1 cellular context compared by ENCODE assay signal in the genomic region with DNA sequence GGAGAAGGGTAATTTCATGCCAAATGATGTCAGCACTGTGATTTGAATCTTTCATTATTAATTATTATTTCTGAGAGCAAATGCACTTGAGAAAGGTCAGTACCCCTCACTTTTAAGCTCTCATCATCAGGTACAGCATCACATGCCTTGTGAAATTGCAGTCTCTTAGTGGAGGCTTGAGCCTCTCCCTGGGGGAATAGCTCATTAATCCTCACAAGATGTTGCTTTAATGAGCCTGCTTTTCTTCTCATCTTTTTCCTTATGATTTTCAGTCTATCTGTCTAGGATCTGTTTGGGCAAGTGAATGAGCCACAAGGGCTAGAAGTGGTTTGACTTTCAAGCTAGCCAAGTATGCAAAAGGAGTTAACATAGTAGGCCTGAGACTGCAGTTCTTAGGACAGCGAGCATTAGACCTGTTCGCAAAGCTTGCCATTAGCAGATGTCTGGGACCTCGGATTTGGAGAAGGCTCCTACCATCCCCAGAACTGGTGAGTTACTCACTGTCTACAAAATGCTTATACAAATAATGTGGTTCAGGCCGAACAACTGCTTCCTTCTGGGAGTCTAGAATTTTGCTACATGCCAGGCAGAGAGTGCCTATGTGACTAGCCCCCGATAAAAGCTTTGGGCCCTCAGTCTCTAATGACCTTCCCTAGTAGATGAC.
TF ChIP-seq lines count a peak whose summit lies in the region.

No MANE protein-coding gene starts in this region.

TF ChIP-seq in GM23338, 12 proteins besides CTCF, POLR2A, EP300 and RAD21 (continued from another document):
- TF ChIP-seq, protein P1, sequence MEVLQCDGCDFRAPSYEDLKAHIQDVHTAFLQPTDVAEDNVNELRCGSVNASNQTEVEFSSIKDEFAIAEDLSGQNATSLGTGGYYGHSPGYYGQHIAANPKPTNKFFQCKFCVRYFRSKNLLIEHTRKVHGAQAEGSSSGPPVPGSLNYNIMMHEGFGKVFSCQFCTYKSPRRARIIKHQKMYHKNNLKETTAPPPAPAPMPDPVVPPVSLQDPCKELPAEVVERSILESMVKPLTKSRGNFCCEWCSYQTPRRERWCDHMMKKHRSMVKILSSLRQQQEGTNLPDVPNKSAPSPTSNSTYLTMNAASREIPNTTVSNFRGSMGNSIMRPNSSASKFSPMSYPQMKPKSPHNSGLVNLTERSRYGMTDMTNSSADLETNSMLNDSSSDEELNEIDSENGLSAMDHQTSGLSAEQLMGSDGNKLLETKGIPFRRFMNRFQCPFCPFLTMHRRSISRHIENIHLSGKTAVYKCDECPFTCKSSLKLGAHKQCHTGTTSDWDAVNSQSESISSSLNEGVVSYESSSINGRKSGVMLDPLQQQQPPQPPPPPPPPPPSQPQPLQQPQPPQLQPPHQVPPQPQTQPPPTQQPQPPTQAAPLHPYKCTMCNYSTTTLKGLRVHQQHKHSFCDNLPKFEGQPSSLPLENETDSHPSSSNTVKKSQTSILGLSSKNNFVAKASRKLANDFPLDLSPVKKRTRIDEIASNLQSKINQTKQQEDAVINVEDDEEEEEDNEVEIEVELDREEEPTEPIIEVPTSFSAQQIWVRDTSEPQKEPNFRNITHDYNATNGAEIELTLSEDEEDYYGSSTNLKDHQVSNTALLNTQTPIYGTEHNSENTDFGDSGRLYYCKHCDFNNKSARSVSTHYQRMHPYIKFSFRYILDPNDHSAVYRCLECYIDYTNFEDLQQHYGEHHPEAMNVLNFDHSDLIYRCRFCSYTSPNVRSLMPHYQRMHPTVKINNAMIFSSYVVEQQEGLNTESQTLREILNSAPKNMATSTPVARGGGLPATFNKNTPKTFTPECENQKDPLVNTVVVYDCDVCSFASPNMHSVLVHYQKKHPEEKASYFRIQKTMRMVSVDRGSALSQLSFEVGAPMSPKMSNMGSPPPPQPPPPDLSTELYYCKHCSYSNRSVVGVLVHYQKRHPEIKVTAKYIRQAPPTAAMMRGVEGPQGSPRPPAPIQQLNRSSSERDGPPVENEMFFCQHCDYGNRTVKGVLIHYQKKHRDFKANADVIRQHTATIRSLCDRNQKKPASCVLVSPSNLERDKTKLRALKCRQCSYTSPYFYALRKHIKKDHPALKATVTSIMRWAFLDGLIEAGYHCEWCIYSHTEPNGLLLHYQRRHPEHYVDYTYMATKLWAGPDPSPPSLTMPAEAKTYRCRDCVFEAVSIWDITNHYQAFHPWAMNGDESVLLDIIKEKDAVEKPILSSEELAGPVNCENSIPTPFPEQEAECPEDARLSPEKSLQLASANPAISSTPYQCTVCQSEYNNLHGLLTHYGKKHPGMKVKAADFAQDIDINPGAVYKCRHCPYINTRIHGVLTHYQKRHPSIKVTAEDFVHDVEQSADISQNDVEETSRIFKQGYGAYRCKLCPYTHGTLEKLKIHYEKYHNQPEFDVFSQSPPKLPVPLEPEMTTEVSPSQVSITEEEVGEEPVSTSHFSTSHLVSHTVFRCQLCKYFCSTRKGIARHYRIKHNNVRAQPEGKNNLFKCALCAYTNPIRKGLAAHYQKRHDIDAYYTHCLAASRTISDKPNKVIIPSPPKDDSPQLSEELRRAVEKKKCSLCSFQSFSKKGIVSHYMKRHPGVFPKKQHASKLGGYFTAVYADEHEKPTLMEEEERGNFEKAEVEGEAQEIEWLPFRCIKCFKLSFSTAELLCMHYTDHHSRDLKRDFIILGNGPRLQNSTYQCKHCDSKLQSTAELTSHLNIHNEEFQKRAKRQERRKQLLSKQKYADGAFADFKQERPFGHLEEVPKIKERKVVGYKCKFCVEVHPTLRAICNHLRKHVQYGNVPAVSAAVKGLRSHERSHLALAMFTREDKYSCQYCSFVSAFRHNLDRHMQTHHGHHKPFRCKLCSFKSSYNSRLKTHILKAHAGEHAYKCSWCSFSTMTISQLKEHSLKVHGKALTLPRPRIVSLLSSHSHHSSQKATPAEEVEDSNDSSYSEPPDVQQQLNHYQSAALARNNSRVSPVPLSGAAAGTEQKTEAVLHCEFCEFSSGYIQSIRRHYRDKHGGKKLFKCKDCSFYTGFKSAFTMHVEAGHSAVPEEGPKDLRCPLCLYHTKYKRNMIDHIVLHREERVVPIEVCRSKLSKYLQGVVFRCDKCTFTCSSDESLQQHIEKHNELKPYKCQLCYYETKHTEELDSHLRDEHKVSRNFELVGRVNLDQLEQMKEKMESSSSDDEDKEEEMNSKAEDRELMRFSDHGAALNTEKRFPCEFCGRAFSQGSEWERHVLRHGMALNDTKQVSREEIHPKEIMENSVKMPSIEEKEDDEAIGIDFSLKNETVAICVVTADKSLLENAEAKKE (CRISPR knock-in tag; IDR thresholded peaks at IDR 0.05): no peak
- TF ChIP-seq ZNF114 (CRISPR knock-in tag; IDR thresholded peaks at IDR 0.05) (no peak), POLR2AphosphoS5 (IDR thresholded peaks at IDR 0.05; ENCODE audit: low read depth) (no peak), EZH2phosphoT487 (IDR thresholded peaks at IDR 0.05; ENCODE audit: unreplicated experiment) (no peak)
- TF ChIP-seq, protein P2, sequence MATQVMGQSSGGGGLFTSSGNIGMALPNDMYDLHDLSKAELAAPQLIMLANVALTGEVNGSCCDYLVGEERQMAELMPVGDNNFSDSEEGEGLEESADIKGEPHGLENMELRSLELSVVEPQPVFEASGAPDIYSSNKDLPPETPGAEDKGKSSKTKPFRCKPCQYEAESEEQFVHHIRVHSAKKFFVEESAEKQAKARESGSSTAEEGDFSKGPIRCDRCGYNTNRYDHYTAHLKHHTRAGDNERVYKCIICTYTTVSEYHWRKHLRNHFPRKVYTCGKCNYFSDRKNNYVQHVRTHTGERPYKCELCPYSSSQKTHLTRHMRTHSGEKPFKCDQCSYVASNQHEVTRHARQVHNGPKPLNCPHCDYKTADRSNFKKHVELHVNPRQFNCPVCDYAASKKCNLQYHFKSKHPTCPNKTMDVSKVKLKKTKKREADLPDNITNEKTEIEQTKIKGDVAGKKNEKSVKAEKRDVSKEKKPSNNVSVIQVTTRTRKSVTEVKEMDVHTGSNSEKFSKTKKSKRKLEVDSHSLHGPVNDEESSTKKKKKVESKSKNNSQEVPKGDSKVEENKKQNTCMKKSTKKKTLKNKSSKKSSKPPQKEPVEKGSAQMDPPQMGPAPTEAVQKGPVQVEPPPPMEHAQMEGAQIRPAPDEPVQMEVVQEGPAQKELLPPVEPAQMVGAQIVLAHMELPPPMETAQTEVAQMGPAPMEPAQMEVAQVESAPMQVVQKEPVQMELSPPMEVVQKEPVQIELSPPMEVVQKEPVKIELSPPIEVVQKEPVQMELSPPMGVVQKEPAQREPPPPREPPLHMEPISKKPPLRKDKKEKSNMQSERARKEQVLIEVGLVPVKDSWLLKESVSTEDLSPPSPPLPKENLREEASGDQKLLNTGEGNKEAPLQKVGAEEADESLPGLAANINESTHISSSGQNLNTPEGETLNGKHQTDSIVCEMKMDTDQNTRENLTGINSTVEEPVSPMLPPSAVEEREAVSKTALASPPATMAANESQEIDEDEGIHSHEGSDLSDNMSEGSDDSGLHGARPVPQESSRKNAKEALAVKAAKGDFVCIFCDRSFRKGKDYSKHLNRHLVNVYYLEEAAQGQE (IDR thresholded peaks at IDR 0.05; ENCODE audit: unreplicated experiment): no peak
- TF ChIP-seq, protein P3, sequence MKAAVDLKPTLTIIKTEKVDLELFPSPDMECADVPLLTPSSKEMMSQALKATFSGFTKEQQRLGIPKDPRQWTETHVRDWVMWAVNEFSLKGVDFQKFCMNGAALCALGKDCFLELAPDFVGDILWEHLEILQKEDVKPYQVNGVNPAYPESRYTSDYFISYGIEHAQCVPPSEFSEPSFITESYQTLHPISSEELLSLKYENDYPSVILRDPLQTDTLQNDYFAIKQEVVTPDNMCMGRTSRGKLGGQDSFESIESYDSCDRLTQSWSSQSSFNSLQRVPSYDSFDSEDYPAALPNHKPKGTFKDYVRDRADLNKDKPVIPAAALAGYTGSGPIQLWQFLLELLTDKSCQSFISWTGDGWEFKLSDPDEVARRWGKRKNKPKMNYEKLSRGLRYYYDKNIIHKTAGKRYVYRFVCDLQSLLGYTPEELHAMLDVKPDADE (IDR thresholded peaks at IDR 0.05): no peak
TF ChIP-seq in GM23338: peak in this region for 0.
